ENCODE assay signal across 8 cellular contexts in the genomic region with DNA sequence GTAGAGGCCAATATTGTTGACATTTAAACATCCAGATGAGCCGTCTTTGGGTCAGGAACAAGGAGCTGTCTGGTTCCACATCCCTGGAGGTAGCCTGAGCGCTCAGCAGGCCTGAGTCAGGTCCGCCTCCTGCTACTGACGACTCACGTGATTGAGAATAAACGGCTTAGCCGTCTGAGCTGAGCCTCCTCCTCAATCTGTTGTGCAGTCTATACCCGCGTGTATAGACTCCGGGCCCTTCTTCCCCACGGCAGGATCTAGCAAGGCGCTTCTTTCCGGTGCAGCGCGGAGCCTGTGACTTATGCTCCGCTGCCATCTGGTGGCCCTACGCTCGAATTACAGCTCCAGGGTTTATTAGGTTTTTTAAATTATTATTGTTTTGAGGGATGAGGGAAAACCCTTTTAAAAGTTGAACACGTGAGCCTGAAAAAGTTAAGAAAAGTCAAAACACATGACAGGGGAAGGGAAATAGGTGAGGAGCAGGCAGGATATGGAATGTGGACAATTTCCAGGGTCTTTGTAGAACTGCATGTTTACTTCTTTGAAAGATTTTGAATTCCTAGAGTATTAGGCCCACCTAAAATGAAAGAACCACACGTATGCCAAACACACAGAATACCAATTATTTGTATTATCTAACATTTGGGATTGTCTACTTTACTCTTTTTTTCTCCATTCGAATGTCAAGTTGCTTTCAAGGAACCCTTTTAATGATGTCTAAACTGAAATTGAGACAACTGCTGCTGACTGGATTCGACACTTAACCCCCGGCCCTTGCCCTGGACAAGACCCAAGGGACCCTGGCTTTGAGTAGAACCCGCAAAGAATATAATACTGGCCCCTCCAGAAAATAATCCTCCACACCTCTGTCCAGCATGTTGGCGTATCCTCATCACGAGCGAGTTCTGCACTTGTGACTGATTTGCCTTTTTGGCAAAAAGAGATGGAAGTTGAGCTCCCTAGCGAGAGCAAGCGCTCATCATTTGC.
DNase-seq lines count a peak whose midpoint lies in the region; ATAC-seq and TF ChIP-seq lines count a peak whose summit lies in the region.

No MANE protein-coding gene starts in this region.

- WGBS in lower leg skin, 2 donors: 39 to 40% methylated on average over 29 of the region's 29 CpGs

- no peak for TF ChIP-seq POLR2A in lower leg skin (IDR thresholded peaks at IDR 0.05)

- no peaks in the 10 kb centered on the region for H3K36me3 Mint-ChIP-seq in activated CD4-positive, alpha-beta T cell treated with anti-CD3 and anti-CD28 coated beads, Interleukin-2, amount 10 ng/mL, durations not matched to agents 24 days and 14 days (ENCODE audit: low read depth)

- no peak overlapping the region for H3K4me3 ChIP-seq in AG10803 (ENCODE audit: low read length)
- no peak overlapping the region for H3K4me3 ChIP-seq in lower leg skin (ENCODE audit: low read depth, poor library complexity, severe bottlenecking)

- H3K4me3 Mint-ChIP-seq in activated CD4-positive, alpha-beta T cell treated with anti-CD3 and anti-CD28 coated beads, Interleukin-2, amount 10 ng/mL, durations not matched to agents 24 days and 14 days: no peak overlapping the region

- no peak overlapping the region for H3K27ac Mint-ChIP-seq in activated CD4-positive, alpha-beta T cell treated with anti-CD3 and anti-CD28 coated beads, Interleukin-2, amount 10 ng/mL, durations not matched to agents 24 days and 14 days

- ATAC-seq in GM19025 (IDR thresholded peaks at IDR 0.05; ENCODE audit: low read depth, unreplicated experiment): peak; percentile 66
- peak; percentile 82 for ATAC-seq in HG03378 (IDR thresholded peaks at IDR 0.05; ENCODE audit: unreplicated experiment)

- TF ChIP-seq CTCF in AG10803 (conservative IDR thresholded peaks at IDR 0.05; ENCODE audit: low read length): peak; percentile 92
- TF ChIP-seq CTCF in lower leg skin (IDR thresholded peaks at IDR 0.05): peak in 1 of 3 donors; percentile 82

- H3K27me3 Mint-ChIP-seq in activated CD4-positive, alpha-beta T cell treated with anti-CD3 and anti-CD28 coated beads, Interleukin-2, amount 10 ng/mL, durations not matched to agents 24 days and 14 days: peaks cover 22% of the 10 kb centered on the region

- intact Hi-C loops in activated CD4-positive, alpha-beta T cell treated with anti-CD3 and anti-CD28 coated beads, Interleukin-2, amount 10 ng/mL, durations not matched to agents 24 days and 14 days (cut with micrococcal nuclease): loop anchor here (1.0 kb wide), 1 partner anchor 311 kb away; no protein-coding TSS in a partner anchor
- intact Hi-C loops in lower leg skin (cut with DNase I; ENCODE audit: low total_unique reads): loop anchor here (5.0 kb wide), 1 partner anchor 308 kb away; no protein-coding TSS in a partner anchor

- H3K4me1 Mint-ChIP-seq in activated CD4-positive, alpha-beta T cell treated with anti-CD3 and anti-CD28 coated beads, Interleukin-2, amount 10 ng/mL, durations not matched to agents 24 days and 14 days: peaks cover 8% of the 10 kb centered on the region

- no peaks in the 10 kb centered on the region for H3K9me3 Mint-ChIP-seq in activated CD4-positive, alpha-beta T cell treated with anti-CD3 and anti-CD28 coated beads, Interleukin-2, amount 10 ng/mL, durations not matched to agents 24 days and 14 days

- DNase-seq in AG10803 (ENCODE audit: low read depth): peak; percentile 62
- peak; percentile 64 to 85 for DNase-seq in NCI-H524 (lab: John Stamatoyannopoulos, UW)
- peak; percentile 90 for DNase-seq in activated CD4-positive, alpha-beta T cell treated with anti-CD3 and anti-CD28 coated beads, Interleukin-2, amount 10 ng/mL, durations not matched to agents 24 days and 14 days
- peak; percentile 75 for DNase-seq in dedifferentiated amniotic fluid mesenchymal stem cell (ENCODE audit: extremely low spot score)
- peak; percentile 41 to 92 for DNase-seq in lower leg skin (ENCODE audit: low spot score in 2 of 2)
- DNase-seq in stimulated activated CD8-positive, alpha-beta memory T cell treated with anti-CD3 and anti-CD28 coated beads, Interleukin-12 subunit alpha, Interleukin-12 subunit beta, amount 100 ng/mL, for 4 hours (ENCODE audit: low read depth): peak; percentile 27

Comparison
In these comparisons a context has a peak if more than half of its experiments do, and no peak if none do; other contexts are left out.
1. DNase-seq: peak in every context shown above with its lines; median percentile 90 in activated CD4-positive, alpha-beta T cell treated with anti-CD3 and anti-CD28 coated beads, Interleukin-2, amount 10 ng/mL, durations not matched to agents 24 days and 14 days; 75 in dedifferentiated amniotic fluid mesenchymal stem cell; 74 in NCI-H524; 66 in lower leg skin; 62 in AG10803; 27 in stimulated activated CD8-positive, alpha-beta memory T cell treated with anti-CD3 and anti-CD28 coated beads, Interleukin-12 subunit alpha, Interleukin-12 subunit beta, amount 100 ng/mL, for 4 hours.